Comparison of ENCODE assay signal across 1 cellular context in the genomic region with DNA sequence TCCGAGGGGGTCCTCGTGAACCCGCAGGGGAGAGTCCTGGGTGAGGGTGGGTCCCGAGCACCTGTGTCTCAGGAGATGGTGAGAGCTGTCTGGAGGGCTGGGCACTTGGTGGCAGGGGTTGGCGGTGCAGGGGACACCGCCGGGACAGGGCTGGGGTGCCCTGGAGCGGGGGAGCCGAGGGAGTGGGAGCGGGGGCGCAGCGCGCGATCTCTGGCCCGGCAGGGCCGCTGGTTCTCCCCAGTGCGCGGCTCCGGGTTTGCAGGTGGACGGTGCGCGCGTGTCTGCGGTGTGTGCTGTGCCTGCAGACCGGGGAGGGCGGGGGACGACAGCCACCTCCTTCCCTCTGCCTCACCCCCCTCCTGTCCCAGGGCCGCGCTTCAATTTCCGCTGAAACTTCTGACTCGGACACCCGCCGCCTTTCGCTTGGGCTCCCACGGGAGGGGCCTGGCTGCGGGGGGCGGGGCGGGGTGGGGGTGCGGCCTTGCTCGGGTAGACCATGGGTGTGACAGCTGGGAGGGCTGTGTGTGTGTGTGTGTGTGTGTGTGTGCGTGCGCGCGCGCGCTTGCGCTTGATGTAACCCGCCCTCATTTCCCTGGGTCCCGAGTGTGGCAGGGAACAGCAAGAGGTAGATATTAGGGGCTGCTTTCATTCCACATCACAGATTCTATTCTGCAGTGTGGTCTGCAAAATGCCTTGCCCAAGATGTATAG.
TF ChIP-seq lines count a peak whose summit lies in the region.

No MANE protein-coding gene starts in this region.

TF ChIP-seq in K562, 482 proteins besides CTCF, POLR2A, EP300 and RAD21 (continued from another document and continues in another):
- TF ChIP-seq, protein P1, sequence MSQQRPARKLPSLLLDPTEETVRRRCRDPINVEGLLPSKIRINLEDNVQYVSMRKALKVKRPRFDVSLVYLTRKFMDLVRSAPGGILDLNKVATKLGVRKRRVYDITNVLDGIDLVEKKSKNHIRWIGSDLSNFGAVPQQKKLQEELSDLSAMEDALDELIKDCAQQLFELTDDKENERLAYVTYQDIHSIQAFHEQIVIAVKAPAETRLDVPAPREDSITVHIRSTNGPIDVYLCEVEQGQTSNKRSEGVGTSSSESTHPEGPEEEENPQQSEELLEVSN (IDR thresholded peaks at IDR 0.05; ENCODE audit: borderline replicate concordance in 1 of 2, extremely low read depth in 1 of 2, insufficient read depth in 1 of 2, insufficient read length in 1 of 2, low read depth in 1 of 2, low read length in 1 of 2, poor library complexity in 1 of 2, severe bottlenecking in 1 of 2): peak in 1 of 2 experiments; percentile 54
- TF ChIP-seq HDAC6 (IDR thresholded peaks at IDR 0.05; ENCODE audit: low read depth, low read length) (no peak), NCOR1 (IDR thresholded peaks at IDR 0.05) (peak; percentile 41; the same call in 1 of the 2 replicates), ZNF583 (CRISPR knock-in tag; IDR thresholded peaks at IDR 0.05) (no peak), BCLAF1 (IDR thresholded peaks at IDR 0.05; ENCODE audit: borderline replicate concordance in 1 of 2, control insufficient read depth in 1 of 2, low read depth in 2 of 2, low read length in 1 of 2) (no peak), TBP (optimal IDR thresholded peaks at IDR 0.05; ENCODE audit: low read depth, low read length) (peak; percentile 39), JUN (IDR thresholded peaks at IDR 0.05; ENCODE audit: borderline replicate concordance, low read depth, low read length) (no peak), JUN (CRISPR knock-in tag; IDR thresholded peaks at IDR 0.05; ENCODE audit: borderline replicate concordance) (peak; percentile 75; the same call in 1 of the 2 replicates), CBFA2T2 (conservative IDR thresholded peaks at IDR 0.05) (no peak), SAFB (IDR thresholded peaks at IDR 0.05; ENCODE audit: borderline replicate concordance, low read depth, low read length) (peak; percentile 57), ZC3H4 (CRISPR knock-in tag; IDR thresholded peaks at IDR 0.05; ENCODE audit: borderline replicate concordance) (peak; percentile 96; the same call in 1 of the 2 replicates), C11orf30 (IDR thresholded peaks at IDR 0.05; ENCODE audit: low read depth) (no peak), MYC (IDR thresholded peaks at IDR 0.05; ENCODE audit: low read depth, low read length) (peak; percentile 52), MYC (CRISPR knock-in tag; IDR thresholded peaks at IDR 0.05; ENCODE audit: borderline replicate concordance, low read depth) (peak; percentile 79; the same call in 1 of the 2 replicates), RB1 (IDR thresholded peaks at IDR 0.05; ENCODE audit: low read depth) (peak; percentile 22; the same call in 1 of the 2 replicates), RBM15 (IDR thresholded peaks at IDR 0.05; ENCODE audit: insufficient read depth, low read length) (no peak), CSDE1 (IDR thresholded peaks at IDR 0.05) (no peak), ZNF561 (CRISPR knock-in tag; conservative IDR thresholded peaks at IDR 0.05) (0 out of 2 replicates have a peak, but pooled peaks have one; percentile 40), KDM4B (IDR thresholded peaks at IDR 0.05; ENCODE audit: borderline replicate concordance in 2 of 2, low read depth in 1 of 2) (no peak; a peak in 1 of 4 replicates), RHOXF2B (CRISPR knock-in tag; conservative IDR thresholded peaks at IDR 0.05) (peak; percentile 78; the same call in 1 of the 2 replicates), BHLHE40 (IDR thresholded peaks at IDR 0.05; ENCODE audit: low read length) (0 out of 2 replicates have a peak, but pooled peaks have one; percentile 28), RNF2 (IDR thresholded peaks at IDR 0.05) (peak; percentile 82; the same call in 1 of the 2 replicates), HIVEP1 (CRISPR knock-in tag; IDR thresholded peaks at IDR 0.05) (peak; percentile 75; the same call in 1 of the 2 replicates), POLR2AphosphoS5 (IDR thresholded peaks at IDR 0.05; ENCODE audit: control insufficient read depth, insufficient read depth, low read depth, low read length) (peak; percentile 50), ZNF263 (CRISPR knock-in tag; IDR thresholded peaks at IDR 0.05; ENCODE audit: borderline replicate concordance) (no peak), ZFP30 (CRISPR knock-in tag; IDR thresholded peaks at IDR 0.05; ENCODE audit: borderline replicate concordance) (no peak), THAP7 (CRISPR knock-in tag; IDR thresholded peaks at IDR 0.05) (peak; percentile 88; the same call in 1 of the 2 replicates), FOXK2 (conservative IDR thresholded peaks at IDR 0.05 in 1 of 2, IDR thresholded peaks at IDR 0.05 in 1 of 2; ENCODE audit: low read depth in 2 of 2) (no peak), ZBTB1 (CRISPR knock-in tag; IDR thresholded peaks at IDR 0.05; ENCODE audit: borderline replicate concordance, low read depth) (peak; percentile 53; the same call in 1 of the 2 replicates), ZNF668 (CRISPR knock-in tag; IDR thresholded peaks at IDR 0.05) (no peak), CHD1 (IDR thresholded peaks at IDR 0.05; ENCODE audit: low read length) (peak; percentile 81), CAMTA2 (CRISPR knock-in tag; conservative IDR thresholded peaks at IDR 0.05) (no peak), ZNF232 (CRISPR knock-in tag; IDR thresholded peaks at IDR 0.05) (no peak), ZNF830 (CRISPR knock-in tag; IDR thresholded peaks at IDR 0.05) (peak; percentile 85), ZBTB17 (CRISPR knock-in tag; IDR thresholded peaks at IDR 0.05) (0 out of 2 replicates have a peak, but pooled peaks have one; percentile 38), FOXP1 (CRISPR knock-in tag; IDR thresholded peaks at IDR 0.05) (peak; percentile 71; the same call in 1 of the 2 replicates), ATF3 (IDR thresholded peaks at IDR 0.05) (no peak), ATF3 (CRISPR knock-in tag; conservative IDR thresholded peaks at IDR 0.05) (no peak), SIRT6 (IDR thresholded peaks at IDR 0.05; ENCODE audit: low read depth, low read length) (no peak), ZBTB7A (IDR thresholded peaks at IDR 0.05; ENCODE audit: borderline replicate concordance, control insufficient read depth, low read depth, low read length) (peak; percentile 20; the same call in 1 of the 2 replicates), ZNF274 (IDR thresholded peaks at IDR 0.05; ENCODE audit: borderline replicate concordance, low read depth, low read length) (no peak), ARID1B (IDR thresholded peaks at IDR 0.05) (no peak; the same call in none of the 2 replicates), ZNF707 (CRISPR knock-in tag; conservative IDR thresholded peaks at IDR 0.05) (no peak), DACH1 (IDR thresholded peaks at IDR 0.05; ENCODE audit: partially characterized antibody) (no peak), ZKSCAN8 (CRISPR knock-in tag; IDR thresholded peaks at IDR 0.05) (no peak), PHB (CRISPR knock-in tag; IDR thresholded peaks at IDR 0.05) (peak; percentile 89), NCOA4 (IDR thresholded peaks at IDR 0.05; ENCODE audit: partially characterized antibody) (no peak), ZNF41 (CRISPR knock-in tag; conservative IDR thresholded peaks at IDR 0.05) (0 out of 2 replicates have a peak, but pooled peaks have one; percentile 37), ZNF592 (IDR thresholded peaks at IDR 0.05) (no peak)
- TF ChIP-seq, protein P2, sequence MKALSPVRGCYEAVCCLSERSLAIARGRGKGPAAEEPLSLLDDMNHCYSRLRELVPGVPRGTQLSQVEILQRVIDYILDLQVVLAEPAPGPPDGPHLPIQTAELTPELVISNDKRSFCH (CRISPR knock-in tag; IDR thresholded peaks at IDR 0.05): no peak
- TF ChIP-seq, protein P2 (tag; IDR thresholded peaks at IDR 0.05): no peak
- TF ChIP-seq, protein P3, sequence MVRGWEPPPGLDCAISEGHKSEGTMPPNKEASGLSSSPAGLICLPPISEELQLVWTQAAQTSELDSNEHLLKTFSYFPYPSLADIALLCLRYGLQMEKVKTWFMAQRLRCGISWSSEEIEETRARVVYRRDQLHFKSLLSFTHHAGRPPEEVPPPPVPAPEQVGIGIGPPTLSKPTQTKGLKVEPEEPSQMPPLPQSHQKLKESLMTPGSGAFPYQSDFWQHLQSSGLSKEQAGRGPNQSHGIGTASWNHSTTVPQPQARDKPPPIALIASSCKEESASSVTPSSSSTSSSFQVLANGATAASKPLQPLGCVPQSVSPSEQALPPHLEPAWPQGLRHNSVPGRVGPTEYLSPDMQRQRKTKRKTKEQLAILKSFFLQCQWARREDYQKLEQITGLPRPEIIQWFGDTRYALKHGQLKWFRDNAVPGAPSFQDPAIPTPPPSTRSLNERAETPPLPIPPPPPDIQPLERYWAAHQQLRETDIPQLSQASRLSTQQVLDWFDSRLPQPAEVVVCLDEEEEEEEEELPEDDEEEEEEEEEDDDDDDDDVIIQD (CRISPR knock-in tag; IDR thresholded peaks at IDR 0.05): no peak
- TF ChIP-seq, protein P4, sequence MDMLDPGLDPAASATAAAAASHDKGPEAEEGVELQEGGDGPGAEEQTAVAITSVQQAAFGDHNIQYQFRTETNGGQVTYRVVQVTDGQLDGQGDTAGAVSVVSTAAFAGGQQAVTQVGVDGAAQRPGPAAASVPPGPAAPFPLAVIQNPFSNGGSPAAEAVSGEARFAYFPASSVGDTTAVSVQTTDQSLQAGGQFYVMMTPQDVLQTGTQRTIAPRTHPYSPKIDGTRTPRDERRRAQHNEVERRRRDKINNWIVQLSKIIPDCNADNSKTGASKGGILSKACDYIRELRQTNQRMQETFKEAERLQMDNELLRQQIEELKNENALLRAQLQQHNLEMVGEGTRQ (CRISPR knock-in tag; IDR thresholded peaks at IDR 0.05): peak; percentile 1; the same call in 1 of the 2 replicates
